In the genomic region with DNA sequence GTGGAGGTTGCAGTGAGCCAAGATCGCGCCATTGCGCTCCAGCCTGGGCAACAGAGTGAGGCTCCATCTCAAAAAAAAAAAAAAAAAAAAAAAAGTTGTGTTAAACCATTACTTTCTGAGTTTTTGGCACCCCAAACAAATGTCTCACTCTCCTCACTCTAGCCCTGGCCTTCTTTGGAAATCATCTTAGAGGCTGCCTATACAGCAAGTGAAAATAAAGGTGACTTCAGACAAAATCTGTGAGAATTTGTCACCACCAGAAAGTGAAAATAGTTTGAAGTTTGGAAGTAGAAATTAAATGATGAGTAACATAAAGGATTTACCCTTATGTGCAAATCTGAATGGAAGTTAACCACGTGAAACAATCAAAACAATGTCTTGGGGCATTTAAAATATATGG, we compare ENCODE assay signal across 25 cellular contexts. TPM values are rescaled to one million over a fixed set of nuclear protein-coding genes. Genes with fewer than 3 reads are reported as not detected.
A peak's percentile ranks its signal among the peaks of the same experiment; 100 is the strongest.
DNase-seq lines count a peak whose midpoint lies in the region; ATAC-seq, FAIRE-seq and TF ChIP-seq lines count a peak whose summit lies in the region.
"Had no signal": no experiment of that assay in that cellular context is flagged by ENCODE, and none has a peak within 500 bp of the region (broad histone marks: within the 10 kb centered on the region; RNA-seq: fewer than 3 reads in every experiment).

No MANE protein-coding gene starts in this region.

- H3K9ac ChIP-seq in K562 (ENCODE audit: insufficient read depth in 1 of 2, low read depth in 2 of 2, low read length in 2 of 2), result no peak overlapping the region
- H3K9ac ChIP-seq: BLaER1 treated with 17β-estradiol and CSF1 and Interleukin-3, amounts not matched to agents 10 nM and 100 nM had no signal

- no peak overlapping the region for H3K4me2 ChIP-seq in K562 (ENCODE audit: insufficient read depth, low read length)
- H3K4me2 ChIP-seq: A549; BLaER1 treated with 17β-estradiol and CSF1 and Interleukin-3, amounts not matched to agents 10 nM and 100 nM; GM23338 had no signal

- in situ Hi-C loops in K562 (cut with MboI), result no loop called here

- H3K27me3 Mint-ChIP-seq in activated CD4-positive, alpha-beta T cell treated with anti-CD3 and anti-CD28 coated beads for 36 hours, result no peaks in the 10 kb centered on the region
- H3K27me3 Mint-ChIP-seq in activated CD4-positive, alpha-beta T cell treated with anti-CD3 and anti-CD28 coated beads, Interleukin-2, amount 10 ng/mL, durations not matched to agents 24 days and 14 days, result peaks cover 4% of the 10 kb centered on the region
- H3K27me3 Mint-ChIP-seq in activated T-cell treated with anti-CD3 and anti-CD28 coated beads, Interleukin-2, amount 50 U/mL, for 4 hours (ENCODE audit: low read depth), result no peaks in the 10 kb centered on the region
- H3K27me3 Mint-ChIP-seq: CD4-positive, alpha-beta T cell; CD8-positive, alpha-beta memory T cell had no signal

- CTCF ChIA-PET in activated CD4-positive, alpha-beta T cell treated with anti-CD3 and anti-CD28 coated beads for 36 hours (lab: Charles Lee), result interaction anchor here (0.7 kb wide), 2 partner anchors 105 to 517 kb away, joined by 3 read pairs; no protein-coding TSS in a partner anchor
- CTCF ChIA-PET in K562 (lab: Yijun Ruan, JAX; ENCODE audit: low intra/inter-chr PET ratio), result no interaction called here

- no peak overlapping the region for H3K4me3 Mint-ChIP-seq in activated CD4-positive, alpha-beta T cell treated with anti-CD3 and anti-CD28 coated beads for 36 hours
- H3K4me3 Mint-ChIP-seq in activated CD4-positive, alpha-beta T cell treated with anti-CD3 and anti-CD28 coated beads, Interleukin-2, amount 10 ng/mL, durations not matched to agents 24 days and 14 days, result no peak overlapping the region
- no peak overlapping the region for H3K4me3 Mint-ChIP-seq in activated T-cell treated with anti-CD3 and anti-CD28 coated beads, Interleukin-2, amount 50 U/mL, for 4 hours
- H3K4me3 Mint-ChIP-seq: CD14-positive monocyte; CD4-positive, alpha-beta T cell; CD8-positive, alpha-beta memory T cell; GM23338; H9 had no signal

- no peak overlapping the region for H2AFZ ChIP-seq in K562 (ENCODE audit: low read depth, low read length)
- H2AFZ ChIP-seq: GM23338 had no signal

- peak; percentile 61 for ATAC-seq in activated CD4-positive, alpha-beta T cell treated with anti-CD3 and anti-CD28 coated beads for 36 hours
- peak; percentile 72 to 73 for ATAC-seq in activated T-cell treated with anti-CD3 and anti-CD28 coated beads, Interleukin-2, amount 50 U/mL, for 4 hours
- ATAC-seq in activated naive CD4-positive, alpha-beta T cell treated with anti-CD3 and anti-CD28 coated beads, Interleukin-2, amount 50 U/mL, for 72 hours, result peak; percentile 60 to 82
- ATAC-seq in K562, result no peak
- ATAC-seq: A549, GM12878, GM23338, HCT116 had no signal

- H3K36me3 Mint-ChIP-seq in activated CD4-positive, alpha-beta T cell treated with anti-CD3 and anti-CD28 coated beads for 36 hours (ENCODE audit: low read depth), result no peaks in the 10 kb centered on the region
- H3K36me3 Mint-ChIP-seq in activated CD4-positive, alpha-beta T cell treated with anti-CD3 and anti-CD28 coated beads, Interleukin-2, amount 10 ng/mL, durations not matched to agents 24 days and 14 days (ENCODE audit: low read depth), result no peaks in the 10 kb centered on the region
- no peaks in the 10 kb centered on the region for H3K36me3 Mint-ChIP-seq in activated T-cell treated with anti-CD3 and anti-CD28 coated beads, Interleukin-2, amount 50 U/mL, for 4 hours (ENCODE audit: insufficient read depth)
- no peaks in the 10 kb centered on the region for H3K36me3 Mint-ChIP-seq in activated naive CD4-positive, alpha-beta T cell treated with anti-CD3 and anti-CD28 coated beads, Interleukin-2, amount 50 U/mL, for 72 hours
- H3K36me3 Mint-ChIP-seq: CD14-positive monocyte had no signal

- no peaks in the 10 kb centered on the region for H3K27me3 ChIP-seq in K562 (ENCODE audit: control insufficient read depth in 2 of 2, insufficient read depth in 2 of 2, low read length in 2 of 2)
- H3K27me3 ChIP-seq: BE2C; BLaER1 treated with 17β-estradiol and CSF1 and Interleukin-3, amounts not matched to agents 10 nM and 100 nM had no signal

- FAIRE-seq in K562 (lab: Jason Lieb, UNC), result no peak
- FAIRE-seq: A549, D721Med, GM12878 had no signal

- BruUV-seq in K562 (replicated peaks; lab: Mats Ljungman, UMichigan), result no TSS peak

- no peaks in the 10 kb centered on the region for H3K9me3 Mint-ChIP-seq in activated CD4-positive, alpha-beta T cell treated with anti-CD3 and anti-CD28 coated beads for 36 hours (ENCODE audit: low read depth)
- no peaks in the 10 kb centered on the region for H3K9me3 Mint-ChIP-seq in activated CD4-positive, alpha-beta T cell treated with anti-CD3 and anti-CD28 coated beads, Interleukin-2, amount 10 ng/mL, durations not matched to agents 24 days and 14 days
- H3K9me3 Mint-ChIP-seq in activated T-cell treated with anti-CD3 and anti-CD28 coated beads, Interleukin-2, amount 50 U/mL, for 4 hours, result no peaks in the 10 kb centered on the region
- H3K9me3 Mint-ChIP-seq in activated naive CD4-positive, alpha-beta T cell treated with anti-CD3 and anti-CD28 coated beads, Interleukin-2, amount 50 U/mL, for 72 hours, result no peaks in the 10 kb centered on the region
- H3K9me3 Mint-ChIP-seq: CD4-positive, alpha-beta T cell; CD8-positive, alpha-beta memory T cell; GM23338; H9 had no signal

- 57% methylated on average over 2 of the region's 4 CpGs for WGBS in K562 (ENCODE audit: insufficient coverage, low coverage, missing lambda C conversion rate)

- no peak overlapping the region for H3K27ac Mint-ChIP-seq in activated CD4-positive, alpha-beta T cell treated with anti-CD3 and anti-CD28 coated beads for 36 hours
- H3K27ac Mint-ChIP-seq in activated CD4-positive, alpha-beta T cell treated with anti-CD3 and anti-CD28 coated beads, Interleukin-2, amount 10 ng/mL, durations not matched to agents 24 days and 14 days, result no peak overlapping the region
- H3K27ac Mint-ChIP-seq in activated naive CD4-positive, alpha-beta T cell treated with anti-CD3 and anti-CD28 coated beads, Interleukin-2, amount 50 U/mL, for 72 hours, result no peak overlapping the region
- H3K27ac Mint-ChIP-seq: CD14-positive monocyte; CD4-positive, alpha-beta T cell; CD8-positive, alpha-beta memory T cell; GM23338; H9 had no signal

- POLR2A ChIA-PET in activated CD4-positive, alpha-beta T cell treated with anti-CD3 and anti-CD28 coated beads for 36 hours (lab: Charles Lee), result interaction anchor here (1.3 kb wide), 1 partner anchor 8 kb away, joined by 4 read pairs; no protein-coding TSS in a partner anchor
- POLR2A ChIA-PET in K562 (lab: Yijun Ruan, JAX), result interaction anchor here (1.0 kb wide), 1 partner anchor 38 kb away, joined by 3 read pairs; no protein-coding TSS in a partner anchor

- no peaks in the 10 kb centered on the region; a peak in 1 of 5 replicates for H3K4me1 ChIP-seq in K562 (replicated peaks in 1 of 2; ENCODE audit: control insufficient read depth in 2 of 2, insufficient read depth in 2 of 2, low read length in 2 of 2)
- H3K4me1 ChIP-seq: A549, BE2C had no signal

- intact Hi-C loops in activated CD4-positive, alpha-beta T cell treated with anti-CD3 and anti-CD28 coated beads for 36 hours (cut with DNase I, micrococcal nuclease), result no loop called here
- intact Hi-C loops in activated CD4-positive, alpha-beta T cell treated with anti-CD3 and anti-CD28 coated beads, Interleukin-2, amount 10 ng/mL, durations not matched to agents 24 days and 14 days (cut with micrococcal nuclease), result no loop called here
- intact Hi-C loops in K562 (cut with micrococcal nuclease), result no loop called here

- no peaks in the 10 kb centered on the region for H3K9me3 ChIP-seq in K562 (replicated peaks; ENCODE audit: control insufficient read depth, insufficient read depth, low read depth, low read length)
- H3K9me3 ChIP-seq: A549, BE2C had no signal

- H3K4me1 Mint-ChIP-seq in activated CD4-positive, alpha-beta T cell treated with anti-CD3 and anti-CD28 coated beads for 36 hours, result peaks cover 39% of the 10 kb centered on the region
- H3K4me1 Mint-ChIP-seq in activated CD4-positive, alpha-beta T cell treated with anti-CD3 and anti-CD28 coated beads, Interleukin-2, amount 10 ng/mL, durations not matched to agents 24 days and 14 days, result peaks cover 24% of the 10 kb centered on the region
- H3K4me1 Mint-ChIP-seq in activated T-cell treated with anti-CD3 and anti-CD28 coated beads, Interleukin-2, amount 50 U/mL, for 4 hours (ENCODE audit: low read depth), result peaks cover 23% of the 10 kb centered on the region
- H3K4me1 Mint-ChIP-seq: CD14-positive monocyte, GM23338, H9 had no signal

- H3K9me1 ChIP-seq in K562 (ENCODE audit: control insufficient read depth, insufficient read depth, low read length), result no peaks in the 10 kb centered on the region

- DNase-seq in activated CD4-positive, alpha-beta T cell treated with anti-CD3 and anti-CD28 coated beads for 36 hours, result no peak
- no peak for DNase-seq in activated CD4-positive, alpha-beta T cell treated with anti-CD3 and anti-CD28 coated beads, Interleukin-2, amount 10 ng/mL, durations not matched to agents 24 days and 14 days
- DNase-seq in activated T-cell treated with anti-CD3 and anti-CD28 coated beads, Interleukin-2, amount 50 U/mL, for 4 hours, result no peak
- DNase-seq in activated T-cell treated with anti-CD3 and anti-CD28 coated beads, Interleukin-2, amount 50 U/mL, for 1 hour, result no peak
- no peak for DNase-seq in activated naive CD4-positive, alpha-beta T cell treated with anti-CD3 and anti-CD28 coated beads, Interleukin-2, amount 50 U/mL, for 72 hours (ENCODE audit: low spot score in 2 of 2)
- no peak for DNase-seq in activated naive CD4-positive, alpha-beta T cell treated with Interleukin-2 at 50 U/mL for 16 hours
- no peak for DNase-seq in K562 (ENCODE audit: extremely low read depth in 1 of 4, low spot score in 3 of 4)
- DNase-seq: 8988T; ACHN; AML-193; BE2C; CD4-positive, alpha-beta T cell; CD8-positive, alpha-beta memory T cell; DMS 273 treated with DMSO at 0.1 percent for 48 hours; DMS79; EL; GDM1; H9 had no signal

- no peak for TF ChIP-seq EP300 in K562 (IDR thresholded peaks at IDR 0.05; ENCODE audit: low read length)

- H4K20me1 ChIP-seq in K562 (replicated peaks; ENCODE audit: control insufficient read depth, insufficient read depth, low read length), result no peaks in the 10 kb centered on the region
- H4K20me1 ChIP-seq: BLaER1 treated with 17β-estradiol and CSF1 and Interleukin-3, amounts not matched to agents 10 nM and 100 nM had no signal

- H3K27ac ChIP-seq in K562 (ENCODE audit: extremely low read depth, low read depth, low read length), result no peak overlapping the region
- H3K27ac ChIP-seq: A549; BLaER1 treated with 17β-estradiol and CSF1 and Interleukin-3, amounts not matched to agents 10 nM and 100 nM had no signal

- no peak for TF ChIP-seq RAD21 in K562 (CRISPR knock-in tag; conservative IDR thresholded peaks at IDR 0.05 in 1 of 2, IDR thresholded peaks at IDR 0.05 in 1 of 2)

- no peak for TF ChIP-seq CTCF in K562 (IDR thresholded peaks at IDR 0.05 in 2 of 3, conservative IDR thresholded peaks at IDR 0.05 in 1 of 3; ENCODE audit: insufficient read depth in 2 of 3, low read depth in 1 of 3, low read length in 3 of 3)

- no peak for TF ChIP-seq POLR2A in K562 (conservative IDR thresholded peaks at IDR 0.05)

- no peaks in the 10 kb centered on the region for H3K36me3 ChIP-seq in K562 (ENCODE audit: control insufficient read depth, insufficient read depth, low read length)
- H3K36me3 ChIP-seq: BE2C; BLaER1 treated with 17β-estradiol and CSF1 and Interleukin-3, amounts not matched to agents 10 nM and 100 nM had no signal

- H3K4me3 ChIP-seq in K562, result no peak overlapping the region
- H3K4me3 ChIP-seq: A549; BLaER1 treated with 17β-estradiol and CSF1 and Interleukin-3, amounts not matched to agents 10 nM and 100 nM; GM12878; GM23338 had no signal

- no peaks in the 10 kb centered on the region for H3K79me2 ChIP-seq in K562 (ENCODE audit: control insufficient read depth, insufficient read depth, low read length)

RNA-seq across cellular contexts. Expression of a gene that starts 7.2 kb away (rescaled TPM):
- total RNA-seq in activated CD4-positive, alpha-beta T cell treated with anti-CD3 and anti-CD28 coated beads for 36 hours, result 10 to 100 TPM; 30.9 to 33.4 TPM
- total RNA-seq in activated CD4-positive, alpha-beta T cell treated with anti-CD3 and anti-CD28 coated beads, Interleukin-2, amount 10 ng/mL, durations not matched to agents 24 days and 14 days, result 37.9 and 40.1 TPM in 2 replicates
- 10 to 100 TPM; 32.4 to 35.9 (median 33.6) TPM for total RNA-seq in activated T-cell treated with anti-CD3 and anti-CD28 coated beads, Interleukin-2, amount 50 U/mL, for 4 hours
- total RNA-seq in activated naive CD4-positive, alpha-beta T cell treated with anti-CD3 and anti-CD28 coated beads, Interleukin-2, amount 50 U/mL, for 72 hours, result 10 to 100 TPM; 23.8 to 42.9 TPM
- 95.8 and 263 TPM in 2 replicates for total RNA-seq in K562 (2011; cell fraction: chromatin; rRNA removed; ENCODE audit: low replicate concordance)
- total RNA-seq in K562 (2011; cell fraction: nucleolus; rRNA removed), result 66.7 and 82.6 TPM in 2 replicates
- total RNA-seq in K562 (2011; cell fraction: nucleoplasm; rRNA removed), result 118 and 141 TPM in 2 replicates
- 40.8 and 51.1 TPM in 2 replicates for total RNA-seq in K562 (2014; rRNA removed)
- 81.9 and 86.7 TPM in 2 replicates for total RNA-seq in K562 (2014; rRNA removed; fragmentation: Illumina TruSeq; extraction: Trizol)
- 81.7 and 87.0 TPM in 2 replicates for total RNA-seq in K562 (2015; rRNA removed; fragmentation: Illumina TruSeq; extraction: Trizol)
- total RNA-seq in K562 (2021), result 46.6 and 48.1 TPM in 2 replicates
- polyA plus RNA-seq in K562 (2011; rRNA removed), result 63.3 and 73.0 TPM in 2 replicates
- 15.7 and 23.6 TPM in 2 replicates for polyA plus RNA-seq in K562 (2011; cell fraction: cytosol; rRNA removed)
- polyA plus RNA-seq in K562 (2011; cell fraction: nucleus; rRNA removed), result 53.2 and 74.4 TPM in 2 replicates
- polyA plus RNA-seq in K562 (2012), result 35.1 and 36.8 TPM in 2 replicates
- polyA plus RNA-seq in K562 (2014; fragmentation: Illumina TruSeq; extraction: Trizol), result 55.8 and 71.9 TPM in 2 replicates
- 10 to 100 TPM; 28.5 to 31.7 TPM for polyA plus RNA-seq in K562 (2014; fragmentation: Nextera tagmentation; extraction: Ambion mirVana)
- polyA plus RNA-seq in K562 (2014; rRNA removed), result 51.6 and 55.4 TPM in 2 replicates
- polyA minus RNA-seq in K562 (2011; rRNA and poly(A)+ RNA removed), result 108 and 125 TPM in 2 replicates
- 21.7 and 31.6 TPM in 2 replicates for polyA minus RNA-seq in K562 (2011; cell fraction: cytosol; rRNA and poly(A)+ RNA removed)
- 52.1 and 77.9 TPM in 2 replicates for polyA minus RNA-seq in K562 (2011; cell fraction: nucleus; rRNA and poly(A)+ RNA removed)
